In the genomic region with DNA sequence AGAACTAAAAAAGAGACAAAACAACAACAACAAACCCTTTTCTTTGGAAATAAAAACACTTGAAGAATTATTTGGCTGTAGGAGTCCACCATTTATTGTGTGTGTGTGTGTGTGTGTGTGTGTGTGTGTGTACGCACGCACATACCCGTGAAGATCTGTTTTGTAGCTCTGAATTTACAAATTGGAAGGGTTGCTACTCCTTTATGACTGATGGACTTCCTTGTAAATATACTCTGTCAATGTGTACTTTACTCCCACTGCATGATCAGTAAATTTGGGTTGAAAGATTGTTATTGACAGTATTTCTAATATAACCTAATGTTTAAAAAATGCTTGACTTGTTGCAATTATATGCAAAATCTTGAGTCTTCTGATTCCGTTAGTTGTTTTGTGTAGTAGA, we compare ENCODE assay signal across 1 cellular context.
TF ChIP-seq lines count a peak whose summit lies in the region.

No MANE protein-coding gene starts in this region.

TF ChIP-seq in HepG2, 621 proteins besides CTCF, POLR2A, EP300 and RAD21 (continued from another document):
- peak; percentile 70; the same call in 1 of the 2 replicates for TF ChIP-seq AHDC1 (CRISPR knock-in tag; IDR thresholded peaks at IDR 0.05; ENCODE audit: borderline replicate concordance)
- TF ChIP-seq ZNF644 (CRISPR knock-in tag; IDR thresholded peaks at IDR 0.05; ENCODE audit: low read depth) = no peak
- TF ChIP-seq SAP130 (CRISPR knock-in tag; IDR thresholded peaks at IDR 0.05; ENCODE audit: low read depth) = 0 out of 2 replicates have a peak, but pooled peaks have one; percentile 13
- no peak for TF ChIP-seq ZNF878 (CRISPR knock-in tag; IDR thresholded peaks at IDR 0.05)
- 0 out of 2 replicates have a peak, but pooled peaks have one; percentile 27 for TF ChIP-seq PAXIP1 (CRISPR knock-in tag; conservative IDR thresholded peaks at IDR 0.05)
- peak; percentile 59; the same call in 1 of the 2 replicates for TF ChIP-seq MIXL1 (CRISPR knock-in tag; IDR thresholded peaks at IDR 0.05)
- TF ChIP-seq ZNF44 (CRISPR knock-in tag; IDR thresholded peaks at IDR 0.05) = no peak
- TF ChIP-seq ZMAT5 (CRISPR knock-in tag; IDR thresholded peaks at IDR 0.05; ENCODE audit: borderline replicate concordance, low read depth) = no peak
TF ChIP-seq in HepG2: peak in this region for 5.
